ENCODE assay signal across 24 cellular contexts in genomic region chr12:55901881-55902490, GRCh38. TPM values are rescaled to one million over a fixed set of nuclear protein-coding genes. Genes with fewer than 3 reads are reported as not detected.
A peak's percentile ranks its signal among the peaks of the same experiment; 100 is the strongest.
DNase-seq lines count a peak whose midpoint lies in the region; ATAC-seq, FAIRE-seq and TF ChIP-seq lines count a peak whose summit lies in the region.
"Had no signal": no experiment of that assay in that cellular context is flagged by ENCODE, and none has a peak within 500 bp of the region (broad histone marks: within the 10 kb centered on the region; RNA-seq: fewer than 3 reads in every experiment).

No MANE protein-coding gene starts in this region.

- no peak overlapping the region for H3K4ac ChIP-seq in trophoblast cell (ENCODE audit: low read depth, low read length)

- no peaks in the 10 kb centered on the region for H3K9me1 ChIP-seq in K562 (ENCODE audit: control insufficient read depth, insufficient read depth, low read length)

- H2BK120ac ChIP-seq in trophoblast cell (ENCODE audit: insufficient read depth, low read length, poor library complexity): no peak overlapping the region

- no peaks in the 10 kb centered on the region for H3K9me3 Mint-ChIP-seq in activated T-cell treated with anti-CD3 and anti-CD28 coated beads, Interleukin-2, amount 50 U/mL, for 24 hours
- no peaks in the 10 kb centered on the region for H3K9me3 Mint-ChIP-seq in activated T-cell treated with anti-CD3 and anti-CD28 coated beads, Interleukin-2, amount 50 U/mL, for 4 hours
- H3K9me3 Mint-ChIP-seq: activated T-cell treated with anti-CD3 and anti-CD28 coated beads, Interleukin-2, amount 50 U/mL, for 72 hours; nephron had no signal

- H3K14ac ChIP-seq in trophoblast cell (ENCODE audit: low read length): no peak overlapping the region

- TF ChIP-seq EP300 in K562 (IDR thresholded peaks at IDR 0.05; ENCODE audit: low read length): no peak

- TSS peak; percentile 27 for BruUV-seq in PC-9 (replicated peaks; lab: Mats Ljungman, UMichigan)
- no TSS peak for BruUV-seq in K562 (replicated peaks; lab: Mats Ljungman, UMichigan)

- H3K27me3 Mint-ChIP-seq in activated T-cell treated with anti-CD3 and anti-CD28 coated beads, Interleukin-2, amount 50 U/mL, for 24 hours: no peaks in the 10 kb centered on the region
- no peaks in the 10 kb centered on the region for H3K27me3 Mint-ChIP-seq in activated T-cell treated with anti-CD3 and anti-CD28 coated beads, Interleukin-2, amount 50 U/mL, for 4 hours (ENCODE audit: low read depth)

- H3K79me2 ChIP-seq in PC-9 (ENCODE audit: low read depth) (no peaks in the 10 kb centered on the region), K562 (ENCODE audit: control insufficient read depth, insufficient read depth, low read length) (no peaks in the 10 kb centered on the region), trophoblast cell (ENCODE audit: control insufficient read depth, insufficient read depth, low read length, poor library complexity) (no peaks in the 10 kb centered on the region)

- H2BK12ac ChIP-seq in trophoblast cell (ENCODE audit: low read length): no peak overlapping the region

- H3K4me2 ChIP-seq in PC-9: no peak overlapping the region
- no peak overlapping the region for H3K4me2 ChIP-seq in K562 (ENCODE audit: insufficient read depth, low read length)
- no peak overlapping the region for H3K4me2 ChIP-seq in trophoblast cell (ENCODE audit: low read length)

- H3K4me3 ChIP-seq in PC-9 (no peak overlapping the region), K562 (no peak overlapping the region), trophoblast cell (ENCODE audit: low read depth, low read length) (no peak overlapping the region)
- H3K4me3 ChIP-seq: pancreas had no signal

- H3K27me3 ChIP-seq in PC-9 (ENCODE audit: insufficient read depth, low read depth): no peaks in the 10 kb centered on the region
- H3K27me3 ChIP-seq in K562 (ENCODE audit: control insufficient read depth in 2 of 2, insufficient read depth in 2 of 2, low read length in 2 of 2): no peaks in the 10 kb centered on the region
- no peaks in the 10 kb centered on the region for H3K27me3 ChIP-seq in trophoblast cell (ENCODE audit: insufficient read depth, low read length)
- H3K27me3 ChIP-seq: brain microvascular endothelial cell, pancreas had no signal

- no peak for FAIRE-seq in K562 (lab: Jason Lieb, UNC)
- FAIRE-seq: pancreas had no signal

- H3K18ac ChIP-seq in trophoblast cell (ENCODE audit: low read length): no peak overlapping the region

- CTCF ChIA-PET in PC-9 (lab: Charles Lee): no interaction called here
- CTCF ChIA-PET in K562 (lab: Yijun Ruan, JAX; ENCODE audit: low intra/inter-chr PET ratio): no interaction called here

- no peak for TF ChIP-seq CTCF in PC-9 (conservative IDR thresholded peaks at IDR 0.05)
- no peak for TF ChIP-seq CTCF in K562 (IDR thresholded peaks at IDR 0.05 in 2 of 3, conservative IDR thresholded peaks at IDR 0.05 in 1 of 3; ENCODE audit: insufficient read depth in 2 of 3, low read depth in 1 of 3, low read length in 3 of 3)

- no peak overlapping the region for H3K4me3 Mint-ChIP-seq in activated T-cell treated with anti-CD3 and anti-CD28 coated beads, Interleukin-2, amount 50 U/mL, for 24 hours
- H3K4me3 Mint-ChIP-seq in activated T-cell treated with anti-CD3 and anti-CD28 coated beads, Interleukin-2, amount 50 U/mL, for 4 hours: no peak overlapping the region
- H3K4me3 Mint-ChIP-seq: activated T-cell treated with anti-CD3 and anti-CD28 coated beads, Interleukin-2, amount 50 U/mL, for 72 hours; nephron had no signal

- no peak for ATAC-seq in activated T-cell treated with anti-CD3 and anti-CD28 coated beads, Interleukin-2, amount 50 U/mL, for 4 hours
- peak; percentile 61 for ATAC-seq in K562
- ATAC-seq: activated T-cell treated with anti-CD3 and anti-CD28 coated beads, Interleukin-2, amount 50 U/mL, for 72 hours; left cardiac atrium; pancreas; PC-3 had no signal

- H3K4me1 ChIP-seq in PC-9 (replicated peaks; ENCODE audit: insufficient read depth): no peaks in the 10 kb centered on the region
- H3K4me1 ChIP-seq in K562 (replicated peaks in 1 of 2; ENCODE audit: control insufficient read depth in 2 of 2, insufficient read depth in 2 of 2, low read length in 2 of 2): peaks cover 2 to 5% of the 10 kb centered on the region in 2 experiments; a peak in 3 of 5 replicates
- H3K4me1 ChIP-seq in trophoblast cell (ENCODE audit: control insufficient read depth in 1 of 2, insufficient read depth in 2 of 2, low read length in 2 of 2): no peaks in the 10 kb centered on the region
- H3K4me1 ChIP-seq: pancreas had no signal

- H3K36me3 ChIP-seq in PC-9 (ENCODE audit: low read depth) (no peaks in the 10 kb centered on the region), K562 (ENCODE audit: control insufficient read depth, insufficient read depth, low read length) (peaks cover 10% of the 10 kb centered on the region; the same call in 2 of the 3 replicates), trophoblast cell (ENCODE audit: control insufficient read depth in 1 of 2, insufficient read depth in 2 of 2, low read length in 2 of 2) (peaks cover 23 to 31% of the 10 kb centered on the region in 2 experiments)

- H3K9me2 ChIP-seq in PC-9 (ENCODE audit: insufficient read depth): no peaks in the 10 kb centered on the region

- intact Hi-C loops in PC-9 (cut with micrococcal nuclease; ENCODE audit: unreplicated experiment): no loop called here
- intact Hi-C loops in K562 (cut with micrococcal nuclease): no loop called here

- no peak overlapping the region for H4K8ac ChIP-seq in trophoblast cell (ENCODE audit: low read depth, low read length)

- H3K27ac ChIP-seq in PC-9: no peak overlapping the region
- H3K27ac ChIP-seq in K562 (ENCODE audit: extremely low read depth, low read depth, low read length): no peak overlapping the region
- no peak overlapping the region for H3K27ac ChIP-seq in trophoblast cell (ENCODE audit: low read depth, low read length)
- H3K27ac ChIP-seq: brain microvascular endothelial cell, pancreas had no signal

- no peak overlapping the region for H4K91ac ChIP-seq in trophoblast cell (ENCODE audit: low read depth, low read length)

- H3F3A ChIP-seq in PC-9 (ENCODE audit: insufficient read depth, low read depth): no peaks in the 10 kb centered on the region

- H3K23ac ChIP-seq in trophoblast cell (ENCODE audit: low read length): no peak overlapping the region

- H3K9ac ChIP-seq in K562 (ENCODE audit: insufficient read depth in 1 of 2, low read depth in 2 of 2, low read length in 2 of 2) (peak overlapping the region in 1 of 2 experiments; percentile 5; a peak in 1 of 4 replicates), trophoblast cell (ENCODE audit: low read length) (no peak overlapping the region)

- peak overlapping the region; percentile 81 for H3K27ac Mint-ChIP-seq in activated T-cell treated with anti-CD3 and anti-CD28 coated beads, Interleukin-2, amount 50 U/mL, for 24 hours
- H3K27ac Mint-ChIP-seq: activated T-cell treated with anti-CD3 and anti-CD28 coated beads, Interleukin-2, amount 50 U/mL, for 72 hours; nephron had no signal

- H3K36me3 Mint-ChIP-seq in activated T-cell treated with anti-CD3 and anti-CD28 coated beads, Interleukin-2, amount 50 U/mL, for 24 hours (ENCODE audit: low read depth): peaks cover 33% of the 10 kb centered on the region
- H3K36me3 Mint-ChIP-seq in activated T-cell treated with anti-CD3 and anti-CD28 coated beads, Interleukin-2, amount 50 U/mL, for 4 hours (ENCODE audit: insufficient read depth): peaks cover 11% of the 10 kb centered on the region

- H2BK5ac ChIP-seq in trophoblast cell (ENCODE audit: low read depth, low read length, poor library complexity): no peak overlapping the region

- H2AK5ac ChIP-seq in trophoblast cell (ENCODE audit: low read length): no peak overlapping the region

- no peak for DNase-seq in activated T-cell treated with anti-CD3 and anti-CD28 coated beads, Interleukin-2, amount 50 U/mL, for 24 hours
- DNase-seq in activated T-cell treated with anti-CD3 and anti-CD28 coated beads, Interleukin-2, amount 50 U/mL, for 4 hours: no peak
- no peak for DNase-seq in PC-9
- DNase-seq in K562 (ENCODE audit: extremely low read depth in 1 of 4, low spot score in 3 of 4): peak in 2 of 4 experiments; percentile 33 to 47
- DNase-seq in trophoblast cell: peak; percentile 65 to 88
- DNase-seq in NCI-H69 (lab: John Stamatoyannopoulos, UW): no peak
- DNase-seq in medulla oblongata (ENCODE audit: extremely low spot score): no peak
- no peak for DNase-seq in NCI-H226
- DNase-seq: activated CD4-positive, alpha-beta T cell treated with anti-CD3 and anti-CD28 coated beads, Interleukin-2, amount 50 U/mL, for 4 hours; activated T-cell treated with anti-CD3 and anti-CD28 coated beads, Interleukin-2, amount 50 U/mL, for 72 hours; brain microvascular endothelial cell; C1 segment of cervical spinal cord; dermis blood vessel endothelial cell; GOT3; head of caudate nucleus; left cardiac atrium; mesendoderm; NCI-H1048; NCI-H2029; pancreas; PC-3; right cardiac atrium had no signal

- no peak for TF ChIP-seq RAD21 in K562 (CRISPR knock-in tag; conservative IDR thresholded peaks at IDR 0.05 in 1 of 2, IDR thresholded peaks at IDR 0.05 in 1 of 2)

- no peak overlapping the region for H2AFZ ChIP-seq in PC-9
- no peak overlapping the region for H2AFZ ChIP-seq in K562 (ENCODE audit: low read depth, low read length)
- no peak overlapping the region for H2AFZ ChIP-seq in trophoblast cell (ENCODE audit: insufficient read depth, low read length, poor library complexity)

- H3K79me1 ChIP-seq in trophoblast cell (ENCODE audit: low read length): no peaks in the 10 kb centered on the region

- peaks cover 14% of the 10 kb centered on the region for H3K4me1 Mint-ChIP-seq in activated T-cell treated with anti-CD3 and anti-CD28 coated beads, Interleukin-2, amount 50 U/mL, for 24 hours (ENCODE audit: low read depth)
- peaks cover 8% of the 10 kb centered on the region for H3K4me1 Mint-ChIP-seq in activated T-cell treated with anti-CD3 and anti-CD28 coated beads, Interleukin-2, amount 50 U/mL, for 4 hours (ENCODE audit: low read depth)
- H3K4me1 Mint-ChIP-seq: nephron had no signal

- H3K9me3 ChIP-seq in PC-9 (ENCODE audit: insufficient read depth, low read depth) (no peaks in the 10 kb centered on the region), K562 (replicated peaks; ENCODE audit: control insufficient read depth, insufficient read depth, low read depth, low read length) (no peaks in the 10 kb centered on the region), trophoblast cell (ENCODE audit: insufficient read depth, low read depth, low read length) (no peaks in the 10 kb centered on the region)
- H3K9me3 ChIP-seq: pancreas had no signal

- POLR2A ChIA-PET in PC-9 (lab: Charles Lee; ENCODE audit: unreplicated experiment) (no interaction called here), K562 (lab: Yijun Ruan, JAX) (interaction anchor here (0.6 to 1.8 kb wide), 3 partner anchors 16 to 53 kb away, joined by 4 to 9 read pairs (median 5); no protein-coding TSS in a partner anchor)

- H4K20me1 ChIP-seq in PC-9 (ENCODE audit: insufficient read depth): peaks cover 3% of the 10 kb centered on the region; the same call in 1 of the 2 replicates
- H4K20me1 ChIP-seq in K562 (replicated peaks; ENCODE audit: control insufficient read depth, insufficient read depth, low read length): no peaks in the 10 kb centered on the region

- no peak for TF ChIP-seq POLR2A in K562 (conservative IDR thresholded peaks at IDR 0.05)

- WGBS in K562 (ENCODE audit: insufficient coverage, low coverage, missing lambda C conversion rate): 43% methylated on average over 5 of the region's 7 CpGs
- WGBS in trophoblast cell (ENCODE audit: extremely low coverage, insufficient coverage, insufficient read length): no CpG with 5 or more reads among the region's 7 CpGs

- no peak overlapping the region for H4K12ac ChIP-seq in trophoblast cell (ENCODE audit: low read depth, low read length)

- in situ Hi-C loops in K562 (cut with MboI): no loop called here

RNA-seq across cellular contexts. Expression of gene PYM1, which starts 25.7 kb away (rescaled TPM):
- total RNA-seq in activated T-cell treated with anti-CD3 and anti-CD28 coated beads, Interleukin-2, amount 50 U/mL, for 4 hours: 10 to 100 TPM; 24.9 to 30.0 (median 28.4) TPM
- total RNA-seq in PC-9 (2021) (45.4 and 54.0 TPM in 2 replicates), K562 (2014; rRNA removed) (45.0 and 52.8 TPM in 2 replicates), K562 (2014; rRNA removed; fragmentation: Illumina TruSeq; extraction: Trizol) (32.6 and 33.1 TPM in 2 replicates), K562 (2015; rRNA removed; fragmentation: Illumina TruSeq; extraction: Trizol) (30.8 and 34.1 TPM in 2 replicates), K562 (2021) (31.2 and 32.4 TPM in 2 replicates)
- 38.0 and 56.0 TPM in 2 replicates for total RNA-seq in K562 (2011; cell fraction: chromatin; rRNA removed; ENCODE audit: low replicate concordance)
- total RNA-seq in K562 (2011; cell fraction: nucleolus; rRNA removed): 18.8 and 25.0 TPM in 2 replicates
- 39.9 and 61.8 TPM in 2 replicates for total RNA-seq in K562 (2011; cell fraction: nucleoplasm; rRNA removed)
- polyA plus RNA-seq in K562 (2011; rRNA removed) (39.1 and 43.2 TPM in 2 replicates), K562 (2014; fragmentation: Illumina TruSeq; extraction: Trizol) (36.0 and 37.7 TPM in 2 replicates), K562 (2014; fragmentation: Nextera tagmentation; extraction: Ambion mirVana) (10 to 100 TPM; 29.0 to 32.6 TPM), K562 (2014; rRNA removed) (46.3 and 51.3 TPM in 2 replicates)
- polyA plus RNA-seq in K562 (2011; cell fraction: cytosol; rRNA removed): 25.0 and 32.4 TPM in 2 replicates
- polyA plus RNA-seq in K562 (2011; cell fraction: nucleus; rRNA removed): 15.6 and 20.7 TPM in 2 replicates
- polyA plus RNA-seq in K562 (2012): 33.1 and 34.2 TPM in 2 replicates
- polyA minus RNA-seq in K562 (2011; rRNA and poly(A)+ RNA removed): 18.3 and 18.9 TPM in 2 replicates
- 12.5 and 12.7 TPM in 2 replicates for polyA minus RNA-seq in K562 (2011; cell fraction: cytosol; rRNA and poly(A)+ RNA removed)
- polyA minus RNA-seq in K562 (2011; cell fraction: nucleus; rRNA and poly(A)+ RNA removed): 7.0 and 13.3 TPM in 2 replicates
- polyA plus RNA-seq in trophoblast cell (2013): 36.7 and 38.2 TPM in 2 replicates

RNA-seq across cellular contexts. Expression of gene DGKA, which starts 29.0 kb away (rescaled TPM):
- total RNA-seq in activated T-cell treated with anti-CD3 and anti-CD28 coated beads, Interleukin-2, amount 50 U/mL, for 4 hours: 100 to 1,000 TPM; 132 to 164 (median 153) TPM
- total RNA-seq in PC-9 (2021) (86.6 and 91.0 TPM in 2 replicates), K562 (2014; rRNA removed) (6.2 and 7.6 TPM in 2 replicates), K562 (2014; rRNA removed; fragmentation: Illumina TruSeq; extraction: Trizol) (8.2 and 8.4 TPM in 2 replicates), K562 (2015; rRNA removed; fragmentation: Illumina TruSeq; extraction: Trizol) (5.3 and 6.0 TPM in 2 replicates), K562 (2021) (11.0 and 11.1 TPM in 2 replicates)
- total RNA-seq in K562 (2011; cell fraction: chromatin; rRNA removed; ENCODE audit: low replicate concordance): 62.2 and 79.1 TPM in 2 replicates
- total RNA-seq in K562 (2011; cell fraction: nucleolus; rRNA removed): 35.8 and 47.0 TPM in 2 replicates
- total RNA-seq in K562 (2011; cell fraction: nucleoplasm; rRNA removed): 36.1 and 38.3 TPM in 2 replicates
- polyA plus RNA-seq in K562 (2011; rRNA removed) (5.8 and 10.7 TPM in 2 replicates), K562 (2014; fragmentation: Illumina TruSeq; extraction: Trizol) (9.3 and 10.1 TPM in 2 replicates), K562 (2014; fragmentation: Nextera tagmentation; extraction: Ambion mirVana) (1 to 10 TPM; 3.4 to 4.7 TPM), K562 (2014; rRNA removed) (12.4 and 13.8 TPM in 2 replicates)
- polyA plus RNA-seq in K562 (2011; cell fraction: cytosol; rRNA removed): 5.8 and 7.2 TPM in 2 replicates
- polyA plus RNA-seq in K562 (2011; cell fraction: nucleus; rRNA removed): 71.2 and 80.8 TPM in 2 replicates
- polyA plus RNA-seq in K562 (2012): 9.1 and 13.8 TPM in 2 replicates
- 11.4 and 13.3 TPM in 2 replicates for polyA minus RNA-seq in K562 (2011; rRNA and poly(A)+ RNA removed)
- polyA minus RNA-seq in K562 (2011; cell fraction: cytosol; rRNA and poly(A)+ RNA removed): 9.3 and 12.8 TPM in 2 replicates
- polyA minus RNA-seq in K562 (2011; cell fraction: nucleus; rRNA and poly(A)+ RNA removed): 14.4 and 33.1 TPM in 2 replicates
- 44.8 and 47.5 TPM in 2 replicates for polyA plus RNA-seq in trophoblast cell (2013)

RNA-seq across cellular contexts. Expression of gene MMP19, which starts 59.2 kb away (rescaled TPM):
- not detected for total RNA-seq in activated T-cell treated with anti-CD3 and anti-CD28 coated beads, Interleukin-2, amount 50 U/mL, for 4 hours
- total RNA-seq in PC-9 (2021): 0.60 and 0.83 TPM in 2 replicates
- total RNA-seq in K562 (2011; cell fraction: chromatin; rRNA removed; ENCODE audit: low replicate concordance): 4.1 and 10.5 TPM in 2 replicates
- 3.6 and 6.3 TPM in 2 replicates for total RNA-seq in K562 (2011; cell fraction: nucleolus; rRNA removed)
- total RNA-seq in K562 (2011; cell fraction: nucleoplasm; rRNA removed): 4.3 and 6.6 TPM in 2 replicates
- total RNA-seq in K562 (2014; rRNA removed): 0.29 and 0.59 TPM in 2 replicates
- total RNA-seq in K562 (2014; rRNA removed; fragmentation: Illumina TruSeq; extraction: Trizol): 0.35 and 0.87 TPM in 2 replicates
- 0.14 and 0.30 TPM in 2 replicates for total RNA-seq in K562 (2015; rRNA removed; fragmentation: Illumina TruSeq; extraction: Trizol)
- total RNA-seq in K562 (2021): 1.1 and 1.3 TPM in 2 replicates
- 1.3 and 1.6 TPM in 2 replicates for polyA plus RNA-seq in K562 (2011; rRNA removed)
- polyA plus RNA-seq in K562 (2011; cell fraction: cytosol; rRNA removed): 1.3 TPM in 2 replicates
- 4.6 and 8.1 TPM in 2 replicates for polyA plus RNA-seq in K562 (2011; cell fraction: nucleus; rRNA removed)
- 1.3 and 4.0 TPM in 2 replicates for polyA plus RNA-seq in K562 (2012)
- polyA plus RNA-seq in K562 (2014; fragmentation: Illumina TruSeq; extraction: Trizol): 0.89 and 1.00 TPM in 2 replicates
- under 1 TPM; 0.25 to 0.56 TPM for polyA plus RNA-seq in K562 (2014; fragmentation: Nextera tagmentation; extraction: Ambion mirVana)
- polyA plus RNA-seq in K562 (2014; rRNA removed): 0.47 and 0.66 TPM in 2 replicates
- polyA minus RNA-seq in K562 (2011; rRNA and poly(A)+ RNA removed): 0.33 and 0.67 TPM in 2 replicates
- polyA minus RNA-seq in K562 (2011; cell fraction: cytosol; rRNA and poly(A)+ RNA removed): 0.57 TPM in 1 of 2 replicates, not detected in the other
- 1.4 and 1.8 TPM in 2 replicates for polyA minus RNA-seq in K562 (2011; cell fraction: nucleus; rRNA and poly(A)+ RNA removed)
- 5.1 and 5.4 TPM in 2 replicates for polyA plus RNA-seq in trophoblast cell (2013)
- total RNA-seq: T-helper 1 cell treated with Interleukin-12 subunit alpha and Interleukin-12 subunit beta and Interleukin-4 antibody, amounts not matched to agents 30 ng/mL and 1 ng/mL, for 36 hours had no signal

Comparison
In these comparisons a context has a peak if more than half of its experiments do, and no peak if none do; other contexts are left out.
1. DNase-seq: peak in trophoblast cell (2 of 2); none in activated T-cell treated with anti-CD3 and anti-CD28 coated beads, Interleukin-2, amount 50 U/mL, for 24 hours (single experiment), activated T-cell treated with anti-CD3 and anti-CD28 coated beads, Interleukin-2, amount 50 U/mL, for 4 hours (single experiment), PC-9 (0 of 2), NCI-H69 (single experiment), medulla oblongata (single experiment) and NCI-H226 (single experiment).